In genomic region chr21:29870814-29871213, GRCh38 we compare ENCODE assay signal across 32 cellular contexts.
"Had no signal": no experiment of that assay in that cellular context is flagged by ENCODE, and none has a peak within 500 bp of the region (broad histone marks: within the 10 kb centered on the region; RNA-seq: fewer than 3 reads in every experiment).

No MANE protein-coding gene starts in this region.

- H3K36me3 Mint-ChIP-seq: immature natural killer cell, natural killer cell had no signal

- H3K27ac ChIP-seq: brain microvascular endothelial cell, esophagus muscularis mucosa, foreskin keratinocyte, heart left ventricle, left lung, lower lobe of right lung, neural progenitor cell, right lobe of liver, transverse colon, VCaP had no signal

- H3K4me3 Mint-ChIP-seq: activated T-cell treated with anti-CD3 and anti-CD28 coated beads, Interleukin-2, amount 50 U/mL, for 24 hours; activated T-helper 17 cell treated with anti-CD3 and anti-CD28 coated beads, Interleukin-2, amount 50 U/mL, for 72 hours; immature natural killer cell; natural killer cell; neural progenitor cell; T-helper 1 cell treated with Interleukin-12 subunit alpha and Interleukin-12 subunit beta and Interleukin-4 antibody, amounts not matched to agents 30 μg/mL and 1 μg/mL, for 36 hours had no signal

- H3K36me3 ChIP-seq: brain microvascular endothelial cell, esophagus muscularis mucosa, heart left ventricle, left lung, lower lobe of right lung, neural progenitor cell, right lobe of liver, transverse colon had no signal

- H3K4me1 Mint-ChIP-seq: activated T-helper 17 cell treated with anti-CD3 and anti-CD28 coated beads, Interleukin-2, amount 50 U/mL, for 72 hours; immature natural killer cell; natural killer cell had no signal

- H3K9me3 ChIP-seq: esophagus muscularis mucosa, heart left ventricle, left lung, lower lobe of right lung, right lobe of liver, transverse colon had no signal

- H3K4me2 ChIP-seq: neural progenitor cell had no signal

- H2AFZ ChIP-seq: neural progenitor cell had no signal

- H3K27ac Mint-ChIP-seq: activated T-cell treated with anti-CD3 and anti-CD28 coated beads, Interleukin-2, amount 50 U/mL, for 24 hours; activated T-helper 17 cell treated with anti-CD3 and anti-CD28 coated beads, Interleukin-2, amount 50 U/mL, for 72 hours; immature natural killer cell; natural killer cell; T-helper 1 cell treated with Interleukin-12 subunit alpha and Interleukin-12 subunit beta and Interleukin-4 antibody, amounts not matched to agents 30 μg/mL and 1 μg/mL, for 36 hours had no signal

- H3K9ac ChIP-seq: neural progenitor cell had no signal

- H3K9me3 Mint-ChIP-seq: activated T-cell treated with anti-CD3 and anti-CD28 coated beads, Interleukin-2, amount 50 U/mL, for 24 hours; activated T-helper 17 cell treated with anti-CD3 and anti-CD28 coated beads, Interleukin-2, amount 50 U/mL, for 72 hours; T-helper 1 cell treated with Interleukin-12 subunit alpha and Interleukin-12 subunit beta and Interleukin-4 antibody, amounts not matched to agents 30 μg/mL and 1 μg/mL, for 36 hours had no signal

- ATAC-seq: activated CD4-positive, CD25-positive, alpha-beta regulatory T cell treated with anti-CD3 and anti-CD28 coated beads, Interleukin-2, amount 50 U/mL, for 24 hours; activated T-helper 17 cell treated with anti-CD3 and anti-CD28 coated beads, Interleukin-2, amount 50 U/mL, for 72 hours; foreskin keratinocyte; heart left ventricle; left lung; lower lobe of right lung; natural killer cell; right lobe of liver had no signal

- DNase-seq: activated CD4-positive, alpha-beta T cell treated with anti-CD3 and anti-CD28 coated beads for 48 hours; activated CD4-positive, alpha-beta T cell treated with anti-CD3 and anti-CD28 coated beads, Interleukin-2, amount 50 U/mL, for 48 hours; activated CD8-positive, alpha-beta memory T cell treated with anti-CD3 and anti-CD28 coated beads, Interleukin-2, amount 50 U/mL, for 48 hours; activated gamma-delta T cell treated with Interleukin-2 at 50 U/mL for 16 hours; activated naive CD4-positive, alpha-beta T cell treated with anti-CD3 and anti-CD28 coated beads, Interleukin-2, amount 50 U/mL, for 16 hours; activated T-cell treated with anti-CD3 and anti-CD28 coated beads, Interleukin-2, amount 50 U/mL, for 24 hours; amniotic stem cell; brain microvascular endothelial cell; caudate nucleus; foreskin keratinocyte; heart left ventricle; immature natural killer cell; kidney glomerular epithelial cell; left lung; lower lobe of right lung; mesenchymal stem cell; natural killer cell; posterior cingulate gyrus; right lobe of liver; stimulated activated CD4-positive, alpha-beta T cell treated with anti-CD3 and anti-CD28 coated beads, Interleukin-2, amount 100 ng/mL, for 48 hours; stimulated activated naive CD4-positive, alpha-beta T cell treated with Interleukin-2 at 50 U/mL for 16 hours; SW 1271; T-helper 9 cell; transverse colon had no signal

- H3K4me3 ChIP-seq: esophagus muscularis mucosa, heart left ventricle, left lung, lower lobe of right lung, neural progenitor cell, right lobe of liver, transverse colon had no signal

- H3K27me3 ChIP-seq: brain microvascular endothelial cell, esophagus muscularis mucosa, left lung, neural progenitor cell, right lobe of liver, transverse colon had no signal

- FAIRE-seq: astrocyte, urothelium cell line had no signal

- H3K4me1 ChIP-seq: esophagus muscularis mucosa, foreskin keratinocyte, heart left ventricle, left lung, lower lobe of right lung, right lobe of liver, transverse colon had no signal
